ENCODE assay signal across 8 cellular contexts in the genomic region with DNA sequence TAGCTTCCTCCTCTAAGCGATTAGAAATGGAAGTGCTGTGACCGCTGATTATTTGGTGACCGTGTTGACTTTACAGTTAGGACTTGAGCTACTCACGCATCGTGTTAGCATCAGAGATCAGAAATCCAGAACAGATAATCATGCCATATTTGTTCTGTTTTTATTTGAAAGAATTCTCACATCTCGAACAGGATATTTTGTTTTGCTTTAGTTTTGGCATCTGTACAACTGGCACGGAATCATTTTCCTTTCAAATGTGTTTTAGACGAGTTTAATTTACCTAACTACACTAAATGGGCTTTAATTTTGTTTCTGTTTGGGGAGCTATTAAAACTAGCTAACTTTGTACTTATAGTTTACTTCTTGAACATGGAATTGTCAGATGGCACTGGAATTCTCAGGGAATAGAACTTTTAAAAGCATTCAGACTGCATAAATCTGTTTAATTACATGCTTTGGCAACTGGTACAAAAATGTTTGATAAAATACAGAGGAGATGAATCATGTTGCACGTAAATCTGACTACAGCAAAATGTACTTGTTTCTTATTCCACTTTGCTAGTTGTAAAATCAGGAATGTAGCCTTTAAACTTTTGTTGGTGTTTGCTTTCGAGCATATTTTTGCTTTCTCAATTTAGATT. TPM values are rescaled to one million over a fixed set of nuclear protein-coding genes. Genes with fewer than 3 reads are reported as not detected.
DNase-seq lines count a peak whose midpoint lies in the region; ATAC-seq, FAIRE-seq and TF ChIP-seq lines count a peak whose summit lies in the region.

No MANE protein-coding gene starts in this region.

- no peak for TF ChIP-seq CTCF in CD4-positive, alpha-beta T cell (IDR thresholded peaks at IDR 0.05)
- TF ChIP-seq CTCF in KMS-11 (conservative IDR thresholded peaks at IDR 0.05; ENCODE audit: low read depth, low read length) = no peak
- TF ChIP-seq CTCF in bronchial epithelial cell (IDR thresholded peaks at IDR 0.05; ENCODE audit: insufficient read depth, low read length, severe bottlenecking) = no peak

- DNase-seq in CD4-positive, alpha-beta T cell = no peak
- peak; percentile 63 for DNase-seq in bronchial epithelial cell (ENCODE audit: low read depth)
- DNase-seq in mesendoderm = no peak
- DNase-seq in AG08396 (ENCODE audit: low spot score) = no peak
- DNase-seq in NCI-H2196 treated with DMSO at 0.1 percent for 48 hours (lab: John Stamatoyannopoulos, UW; ENCODE audit: unreplicated experiment) = no peak
- DNase-seq in NCI-H2107 treated with DMSO at 0.1 percent for 48 hours (lab: John Stamatoyannopoulos, UW; ENCODE audit: unreplicated experiment) = no peak

- peaks cover 4% of the 10 kb centered on the region; the same call in 1 of the 2 replicates for H3K36me3 ChIP-seq in KMS-11 (ENCODE audit: insufficient read depth)
- no peaks in the 10 kb centered on the region for H3K36me3 ChIP-seq in bronchial epithelial cell (ENCODE audit: control insufficient read depth, insufficient read depth, low read length)
- H3K36me3 ChIP-seq in mesendoderm (ENCODE audit: control insufficient read depth, insufficient read depth, low read length) = no peaks in the 10 kb centered on the region

- H3K56ac ChIP-seq in mesendoderm (ENCODE audit: low read length) = peak overlapping the region; percentile 96

- peaks cover 53% of the 10 kb centered on the region for H3K79me2 ChIP-seq in KMS-11 (ENCODE audit: insufficient read depth, low read depth)
- peaks cover 2% of the 10 kb centered on the region for H3K79me2 ChIP-seq in mesendoderm (ENCODE audit: control insufficient read depth, insufficient read depth, low read length)

- no peaks in the 10 kb centered on the region for H3K9me3 Mint-ChIP-seq in CD4-positive, alpha-beta T cell

- ATAC-seq in CD4-positive, alpha-beta T cell (ENCODE audit: poor library complexity) = no peak
- no peak for ATAC-seq in HG03565 (IDR thresholded peaks at IDR 0.05; ENCODE audit: unreplicated experiment)

- H2AK5ac ChIP-seq in mesendoderm (ENCODE audit: low read length) = no peak overlapping the region

- H3K4me3 Mint-ChIP-seq in CD4-positive, alpha-beta T cell = peak overlapping the region; percentile 97

- H3K9ac ChIP-seq in KMS-11 (peak overlapping the region; percentile 87), mesendoderm (ENCODE audit: low read length) (peak overlapping the region; percentile 85)

- H4K8ac ChIP-seq in mesendoderm (ENCODE audit: low read depth, low read length) = no peak overlapping the region

- FAIRE-seq in bronchial epithelial cell (lab: Jason Lieb, UNC) = no peak

- H3K4me2 ChIP-seq in KMS-11 = peak overlapping the region; percentile 77
- peak overlapping the region; percentile 60 for H3K4me2 ChIP-seq in mesendoderm (ENCODE audit: low read length)

- H3K4me1 Mint-ChIP-seq in CD4-positive, alpha-beta T cell (ENCODE audit: low read depth) = peaks cover 44% of the 10 kb centered on the region

- H3K27ac ChIP-seq in CD4-positive, alpha-beta T cell (ENCODE audit: low read depth, low read length) = no peak overlapping the region
- peak overlapping the region; percentile 89 for H3K27ac ChIP-seq in KMS-11
- peak overlapping the region; percentile 64 for H3K27ac ChIP-seq in mesendoderm (ENCODE audit: low read depth, low read length)

- H2BK120ac ChIP-seq in mesendoderm (ENCODE audit: low read depth, low read length) = no peak overlapping the region

- peaks cover 7% of the 10 kb centered on the region for H3K27me3 ChIP-seq in CD4-positive, alpha-beta T cell (ENCODE audit: control insufficient read depth, insufficient read depth, low read length)
- H3K27me3 ChIP-seq in KMS-11 (ENCODE audit: insufficient read depth, low read depth) (no peaks in the 10 kb centered on the region), bronchial epithelial cell (ENCODE audit: control insufficient read depth, insufficient read depth, low read length) (no peaks in the 10 kb centered on the region), mesendoderm (ENCODE audit: insufficient read depth, low read length, poor library complexity) (no peaks in the 10 kb centered on the region)

- POLR2A ChIA-PET in CD4-positive, alpha-beta T cell (lab: Charles Lee) = interaction anchor here (2.6 kb wide), 1 partner anchor 912 kb away, joined by 21 read pairs; a partner anchor contains a TSS

- peak overlapping the region; percentile 77 for H3K27ac Mint-ChIP-seq in CD4-positive, alpha-beta T cell

- peak overlapping the region; percentile 72 for H2AFZ ChIP-seq in KMS-11 (ENCODE audit: low read depth)

- peaks cover 50% of the 10 kb centered on the region for H3K4me1 ChIP-seq in KMS-11 (ENCODE audit: low read depth, poor library complexity, severe bottlenecking)
- no peaks in the 10 kb centered on the region for H3K4me1 ChIP-seq in mesendoderm (ENCODE audit: control insufficient read depth, low read depth, low read length)

- no peak overlapping the region for H2BK15ac ChIP-seq in mesendoderm (replicated peaks; ENCODE audit: low read depth)

- H3K27me3 Mint-ChIP-seq in CD4-positive, alpha-beta T cell = peaks cover 14% of the 10 kb centered on the region

- no peak overlapping the region for H4K5ac ChIP-seq in mesendoderm (ENCODE audit: low read length)

- H3K36me3 Mint-ChIP-seq in CD4-positive, alpha-beta T cell (ENCODE audit: low read depth) = peaks cover 15% of the 10 kb centered on the region

- peak overlapping the region; percentile 14 for H2BK5ac ChIP-seq in mesendoderm (ENCODE audit: low read length)

- H3K18ac ChIP-seq in mesendoderm (ENCODE audit: low read length) = no peak overlapping the region

- H3K4me3 ChIP-seq in KMS-11 (IDR thresholded peaks at IDR 0.05; ENCODE audit: insufficient read depth, low read depth, low read length) = no peak overlapping the region
- H3K4me3 ChIP-seq in bronchial epithelial cell (ENCODE audit: low read depth, low read length) = peak overlapping the region; percentile 97
- H3K4me3 ChIP-seq in mesendoderm (ENCODE audit: low read length) = peak overlapping the region; percentile 86

- H3K9me3 ChIP-seq in CD4-positive, alpha-beta T cell (ENCODE audit: control insufficient read depth, low read length) = no peaks in the 10 kb centered on the region

- intact Hi-C loops in CD4-positive, alpha-beta T cell (cut with DNase I, micrococcal nuclease) = loop anchor here in 1 of 2 experiments (5.0 to 10.0 kb wide), 2 partner anchors 438 to 1886 kb away; a partner anchor contains a TSS

- WGBS in mesendoderm (ENCODE audit: extremely low coverage, insufficient coverage, low lambda C conversion rate) = no CpG with 5 or more reads among the region's 10 CpGs

- CTCF ChIA-PET in CD4-positive, alpha-beta T cell (lab: Charles Lee) = no interaction called here

- H4K20me1 ChIP-seq in KMS-11 (ENCODE audit: insufficient read depth) = no peaks in the 10 kb centered on the region

- H3K79me1 ChIP-seq in mesendoderm (ENCODE audit: low read length) = peaks cover 2% of the 10 kb centered on the region

- H3K23ac ChIP-seq in mesendoderm (ENCODE audit: low read length) = no peak overlapping the region

- H3K4ac ChIP-seq in mesendoderm (ENCODE audit: low read depth, low read length) = no peak overlapping the region

RNA-seq across cellular contexts. Expression of a gene that starts 1.4 kb away (rescaled TPM):
- 10 to 100 TPM; 75.8 to 79.7 TPM for total RNA-seq in CD4-positive, alpha-beta T cell
- total RNA-seq in bronchial epithelial cell = 106 and 132 TPM in 2 replicates
- 7.4 TPM for polyA plus RNA-seq in mesendoderm (2013, experiment 1 of 2)
- 6.5 TPM for polyA plus RNA-seq in mesendoderm (2013, experiment 2 of 2)
